Comparison of ENCODE assay signal across 23 cellular contexts in the genomic region with DNA sequence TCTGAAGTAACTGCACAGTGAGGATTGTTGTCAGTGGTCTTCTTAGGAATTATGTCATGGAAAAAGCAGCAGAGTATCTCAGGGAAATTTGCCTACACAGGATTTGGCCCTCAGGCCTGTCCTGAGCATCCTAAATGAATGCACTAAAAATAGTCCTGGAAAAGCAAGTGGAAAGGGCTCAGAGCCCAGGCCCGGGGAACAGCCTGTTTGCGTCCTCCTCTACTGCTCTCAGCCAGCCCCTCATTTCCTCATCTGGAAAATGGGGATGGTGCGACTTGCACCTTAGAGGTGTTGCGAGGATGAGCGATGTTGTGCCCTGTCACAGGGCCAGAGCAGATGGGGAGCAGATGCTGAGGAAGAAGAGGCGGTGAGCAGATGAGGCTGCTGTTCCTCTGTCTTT. TPM values are rescaled to one million over a fixed set of nuclear protein-coding genes. Genes with fewer than 3 reads are reported as not detected.
DNase-seq lines count a peak whose midpoint lies in the region; ATAC-seq and TF ChIP-seq lines count a peak whose summit lies in the region.
"Had no signal": no experiment of that assay in that cellular context is flagged by ENCODE, and none has a peak within 500 bp of the region (broad histone marks: within the 10 kb centered on the region; RNA-seq: fewer than 3 reads in every experiment).

No MANE protein-coding gene starts in this region.

- TF ChIP-seq CTCF in RWPE1 (conservative IDR thresholded peaks at IDR 0.05; ENCODE audit: low read depth) (no peak), fibroblast of mammary gland (conservative IDR thresholded peaks at IDR 0.05; ENCODE audit: control insufficient read depth, insufficient read depth, low read depth, low read length) (no peak)

- no peak for DNase-seq in RWPE1 (ENCODE audit: low spot score)
- DNase-seq in fibroblast of mammary gland (ENCODE audit: low read depth): peak; percentile 40
- DNase-seq in memory B cell (ENCODE audit: low spot score in 2 of 2): no peak
- DNase-seq in MV-4-11 (lab: John Stamatoyannopoulos, UW): no peak
- DNase-seq in activated naive CD4-positive, alpha-beta T cell treated with anti-CD3 and anti-CD28 coated beads, Interleukin-2, amount 10 ng/mL, durations not matched to agents 7 days and 5 days: no peak
- DNase-seq: activated naive CD4-positive, alpha-beta T cell; activated T-cell treated with anti-CD3 and anti-CD28 coated beads, Interleukin-2, amount 50 U/mL, for 1 hour; CD4-positive, alpha-beta T cell; cerebellar nuclear complex; DMS153; foreskin melanocyte; GDM1; HCEC 1CT; islet precursor cell; MM.1S; NCI-H1436 treated with DMSO at 0.1 percent for 48 hours; NCI-H524; retina; stomach; T1000 had no signal

- no peaks in the 10 kb centered on the region for H3K27me3 Mint-ChIP-seq in memory B cell
- H3K27me3 Mint-ChIP-seq in activated naive CD4-positive, alpha-beta T cell treated with anti-CD3 and anti-CD28 coated beads, Interleukin-2, amount 10 ng/mL, durations not matched to agents 7 days and 5 days: no peaks in the 10 kb centered on the region
- H3K27me3 Mint-ChIP-seq: CD4-positive, alpha-beta T cell had no signal

- no peak overlapping the region for H3K4me3 Mint-ChIP-seq in memory B cell
- H3K4me3 Mint-ChIP-seq in activated naive CD4-positive, alpha-beta T cell treated with anti-CD3 and anti-CD28 coated beads, Interleukin-2, amount 10 ng/mL, durations not matched to agents 7 days and 5 days: no peak overlapping the region
- H3K4me3 Mint-ChIP-seq: CD4-positive, alpha-beta T cell had no signal

- CTCF ChIA-PET in RWPE1 (lab: Yijun Ruan, JAX): no interaction called here
- CTCF ChIA-PET in activated naive CD4-positive, alpha-beta T cell treated with anti-CD3 and anti-CD28 coated beads, Interleukin-2, amount 10 ng/mL, durations not matched to agents 7 days and 5 days (lab: Charles Lee): no interaction called here

- no peaks in the 10 kb centered on the region for H3K9me3 Mint-ChIP-seq in memory B cell
- no peaks in the 10 kb centered on the region for H3K9me3 Mint-ChIP-seq in activated naive CD4-positive, alpha-beta T cell treated with anti-CD3 and anti-CD28 coated beads, Interleukin-2, amount 10 ng/mL, durations not matched to agents 7 days and 5 days
- H3K9me3 Mint-ChIP-seq: CD4-positive, alpha-beta T cell had no signal

- POLR2A ChIA-PET in RWPE1 (lab: Yijun Ruan, JAX; ENCODE audit: low non-redundant PET): no interaction called here

- peak overlapping the region; percentile 47 for H3K27ac Mint-ChIP-seq in memory B cell
- no peak overlapping the region for H3K27ac Mint-ChIP-seq in activated naive CD4-positive, alpha-beta T cell treated with anti-CD3 and anti-CD28 coated beads, Interleukin-2, amount 10 ng/mL, durations not matched to agents 7 days and 5 days
- H3K27ac Mint-ChIP-seq: CD4-positive, alpha-beta T cell had no signal

- no peak overlapping the region for H3K4me3 ChIP-seq in fibroblast of mammary gland (ENCODE audit: control insufficient read depth, low read depth, low read length)
- H3K4me3 ChIP-seq: K562, stomach had no signal

- H3K4me1 Mint-ChIP-seq in memory B cell: peaks cover 10% of the 10 kb centered on the region
- peaks cover 28% of the 10 kb centered on the region for H3K4me1 Mint-ChIP-seq in activated naive CD4-positive, alpha-beta T cell treated with anti-CD3 and anti-CD28 coated beads, Interleukin-2, amount 10 ng/mL, durations not matched to agents 7 days and 5 days

- peak overlapping the region; percentile 46 for H3K27ac ChIP-seq in RWPE1
- H3K27ac ChIP-seq in temporal lobe (ENCODE audit: low read depth, low read length): peak overlapping the region; percentile 34

- ATAC-seq in memory B cell (ENCODE audit: low read depth) (no peak), HG02938 (IDR thresholded peaks at IDR 0.05; ENCODE audit: unreplicated experiment) (no peak)

- peaks cover 32% of the 10 kb centered on the region for H3K36me3 Mint-ChIP-seq in memory B cell
- peaks cover 40% of the 10 kb centered on the region for H3K36me3 Mint-ChIP-seq in activated naive CD4-positive, alpha-beta T cell treated with anti-CD3 and anti-CD28 coated beads, Interleukin-2, amount 10 ng/mL, durations not matched to agents 7 days and 5 days

RNA-seq across cellular contexts. Expression of gene LYSMD4, which starts 21.6 kb away (rescaled TPM):
- total RNA-seq in temporal lobe: 14.8 TPM
